Comparison of ENCODE assay signal across 8 cellular contexts in genomic region chr6:27688014-27688586, GRCh38.
A peak's percentile ranks its signal among the peaks of the same experiment; 100 is the strongest.
DNase-seq lines count a peak whose midpoint lies in the region; ATAC-seq and TF ChIP-seq lines count a peak whose summit lies in the region.

No MANE protein-coding gene starts in this region.

- peak; percentile 15 for ATAC-seq in GM19468 (IDR thresholded peaks at IDR 0.05; ENCODE audit: extremely low read depth, unreplicated experiment)
- peak; percentile 93 for ATAC-seq in mucosa of descending colon

- H3K4me1 ChIP-seq in endodermal cell (ENCODE audit: control insufficient read depth, insufficient read depth, low read length) (no peaks in the 10 kb centered on the region), mucosa of descending colon (ENCODE audit: low read depth) (no peaks in the 10 kb centered on the region)

- H3K27ac ChIP-seq in endodermal cell (ENCODE audit: low read depth, low read length): peak overlapping the region; percentile 55

- H3K4me3 Mint-ChIP-seq in endodermal cell: peak overlapping the region; percentile 90

- peak overlapping the region; percentile 100 for H3K4me3 ChIP-seq in endodermal cell (ENCODE audit: low read length)
- H3K4me3 ChIP-seq in mucosa of descending colon: peak overlapping the region; percentile 9

- no peaks in the 10 kb centered on the region for H3K9me3 Mint-ChIP-seq in endodermal cell

- H3K27ac Mint-ChIP-seq in endodermal cell: peak overlapping the region; percentile 95

- no peaks in the 10 kb centered on the region for H3K9me3 ChIP-seq in endodermal cell (ENCODE audit: control insufficient read depth, low read length)
- no peaks in the 10 kb centered on the region for H3K9me3 ChIP-seq in mucosa of descending colon

- 1 to 2% methylated on average over 18 to 28 of the region's 28 CpGs for WGBS in endodermal cell (ENCODE audit: insufficient coverage in 1 of 2, insufficient read length in 1 of 2), 2 experiments

- peak in 13 of 14 donors; percentile 8 to 89 (median 51) for DNase-seq in C1 segment of cervical spinal cord (lab: John Stamatoyannopoulos, UW)
- DNase-seq in HS-5 (ENCODE audit: low read depth): peak; percentile 92
- peak; percentile 15 for DNase-seq in NK-92 (lab: John Stamatoyannopoulos, UW; ENCODE audit: unreplicated experiment)
- DNase-seq in activated CD8-positive, alpha-beta memory T cell treated with anti-CD3 and anti-CD28 coated beads for 1 hour (ENCODE audit: extremely low read depth in 1 of 2, low read depth in 1 of 2): peak; percentile 62 to 64
- DNase-seq in endodermal cell: peak; percentile 96
- DNase-seq in mucosa of descending colon: peak; percentile 83 to 88 (median 88)
- peak; percentile 54 to 78 for DNase-seq in stimulated activated CD8-positive, alpha-beta memory T cell treated with anti-CD3 and anti-CD28 coated beads, Interleukin-2, amount 100 ng/mL, for 48 hours (ENCODE audit: low read depth in 2 of 2)

- no peaks in the 10 kb centered on the region for H3K27me3 ChIP-seq in endodermal cell (ENCODE audit: control insufficient read depth, insufficient read depth, low read length, poor library complexity, severe bottlenecking)

- H3K9ac ChIP-seq in endodermal cell (ENCODE audit: extremely low read depth, low read length, poor library complexity, severe bottlenecking): peak overlapping the region; percentile 65

- no peaks in the 10 kb centered on the region for H3K36me3 ChIP-seq in endodermal cell (ENCODE audit: control insufficient read depth, insufficient read depth, low read length)
- no peaks in the 10 kb centered on the region for H3K36me3 ChIP-seq in mucosa of descending colon (ENCODE audit: low read depth)

- TF ChIP-seq CTCF in endodermal cell (conservative IDR thresholded peaks at IDR 0.05): no peak
- TF ChIP-seq CTCF in mucosa of descending colon (IDR thresholded peaks at IDR 0.05): no peak

- no peaks in the 10 kb centered on the region for H3K36me3 Mint-ChIP-seq in endodermal cell (ENCODE audit: low read depth)

- H3K27me3 Mint-ChIP-seq in endodermal cell (ENCODE audit: insufficient read depth): peaks cover 17% of the 10 kb centered on the region

- no peaks in the 10 kb centered on the region for H3K4me1 Mint-ChIP-seq in endodermal cell

- intact Hi-C loops in mucosa of descending colon (cut with DNase I, micrococcal nuclease): no loop called here

Comparison
In these comparisons a context has a peak if more than half of its experiments do, and no peak if none do; other contexts are left out.
1. Peak in every context shown above with its lines: DNase-seq, ATAC-seq, H3K4me3 ChIP-seq and H3K27ac ChIP-seq.
2. DNase-seq: peak in every context shown above with its lines; median percentile 96 in endodermal cell; 92 in HS-5; 88 in mucosa of descending colon; 66 in stimulated activated CD8-positive, alpha-beta memory T cell treated with anti-CD3 and anti-CD28 coated beads, Interleukin-2, amount 100 ng/mL, for 48 hours; 63 in activated CD8-positive, alpha-beta memory T cell treated with anti-CD3 and anti-CD28 coated beads for 1 hour; 51 in C1 segment of cervical spinal cord; 15 in NK-92.